ENCODE assay signal across 9 cellular contexts in genomic region chr6:43972915-43973304, GRCh38.
A peak's percentile ranks its signal among the peaks of the same experiment; 100 is the strongest.
DNase-seq lines count a peak whose midpoint lies in the region; ATAC-seq, FAIRE-seq and TF ChIP-seq lines count a peak whose summit lies in the region.
"Had no signal": no experiment of that assay in that cellular context is flagged by ENCODE, and none has a peak within 500 bp of the region (broad histone marks: within the 10 kb centered on the region; RNA-seq: fewer than 3 reads in every experiment).

No MANE protein-coding gene starts in this region.

- no peaks in the 10 kb centered on the region; a peak in 1 of 22 replicates for H4K20me1 ChIP-seq in BLaER1 treated with 17β-estradiol and CSF1 and Interleukin-3, amounts not matched to agents 10 nM and 100 nM

- TF ChIP-seq CTCF in fibroblast of villous mesenchyme (IDR thresholded peaks at IDR 0.05; ENCODE audit: insufficient read depth, low read depth, low read length) (no peak), pancreas (IDR thresholded peaks at IDR 0.05) (no peak)

- no peak overlapping the region for H3K9ac ChIP-seq in BLaER1 treated with 17β-estradiol and CSF1 and Interleukin-3, amounts not matched to agents 10 nM and 100 nM
- H3K9ac ChIP-seq in SK-N-MC (ENCODE audit: insufficient read length): peak overlapping the region; percentile 50

- intact Hi-C loops in pancreas (cut with DNase I): no loop called here
- intact Hi-C loops in activated T-helper 1 cell treated with anti-CD3 and anti-CD28 coated beads, Interleukin-12 subunit alpha, Interleukin-12 subunit beta, Interleukin-2, Interleukin-4 antibody, amounts not matched to agents 30 ng/mL and 10 ng/mL and 1 ng/mL, durations not matched to agents 14 hours and 24 hours and 36 hours (cut with micrococcal nuclease): no loop called here

- H3K27me3 Mint-ChIP-seq in activated T-helper 1 cell treated with anti-CD3 and anti-CD28 coated beads, Interleukin-12 subunit alpha, Interleukin-12 subunit beta, Interleukin-2, Interleukin-4 antibody, amounts not matched to agents 30 ng/mL and 10 ng/mL and 1 ng/mL, durations not matched to agents 14 hours and 24 hours and 36 hours (ENCODE audit: insufficient read depth): peaks cover 30% of the 10 kb centered on the region

- H3K9me3 ChIP-seq in BLaER1 treated with 17β-estradiol and CSF1 and Interleukin-3, amounts not matched to agents 10 nM and 100 nM (replicated peaks in 1 of 11): peaks cover 7 to 17% (median 13%) of the 10 kb centered on the region in 11 experiments
- H3K9me3 ChIP-seq in SK-N-MC (ENCODE audit: low read depth, low read length): no peaks in the 10 kb centered on the region
- no peaks in the 10 kb centered on the region for H3K9me3 ChIP-seq in pancreas
- H3K9me3 ChIP-seq: tibial nerve had no signal

- H3K4me3 Mint-ChIP-seq in activated T-helper 1 cell treated with anti-CD3 and anti-CD28 coated beads, Interleukin-12 subunit alpha, Interleukin-12 subunit beta, Interleukin-2, Interleukin-4 antibody, amounts not matched to agents 30 ng/mL and 10 ng/mL and 1 ng/mL, durations not matched to agents 14 hours and 24 hours and 36 hours: no peak overlapping the region

- no peaks in the 10 kb centered on the region for H3K36me3 Mint-ChIP-seq in activated T-helper 1 cell treated with anti-CD3 and anti-CD28 coated beads, Interleukin-12 subunit alpha, Interleukin-12 subunit beta, Interleukin-2, Interleukin-4 antibody, amounts not matched to agents 30 ng/mL and 10 ng/mL and 1 ng/mL, durations not matched to agents 14 hours and 24 hours and 36 hours (ENCODE audit: low read depth)

- DNase-seq in SK-N-MC (ENCODE audit: low read depth, low spot score) (peak; percentile 59), fibroblast of villous mesenchyme (ENCODE audit: low read depth) (peak; percentile 85), pancreas (peak in 5 of 6 donors; percentile 79 to 83 (median 80)), NCI-H146 treated with DMSO at 0.1 percent for 48 hours (lab: John Stamatoyannopoulos, UW; ENCODE audit: unreplicated experiment) (no peak), NCI-H2171 treated with DMSO at 0.1 percent for 48 hours (lab: John Stamatoyannopoulos, UW) (no peak)
- no peak for DNase-seq in central memory CD4-positive, alpha-beta T cell
- no peak for DNase-seq in activated T-helper 1 cell treated with anti-CD3 and anti-CD28 coated beads, Interleukin-12 subunit alpha, Interleukin-12 subunit beta, Interleukin-2, Interleukin-4 antibody, amounts not matched to agents 30 ng/mL and 10 ng/mL and 1 ng/mL, durations not matched to agents 14 hours and 24 hours and 36 hours (ENCODE audit: low spot score)

- ATAC-seq in pancreas: peak; percentile 66 to 85 (median 73)

- H3K36me3 ChIP-seq in BLaER1 treated with 17β-estradiol and CSF1 and Interleukin-3, amounts not matched to agents 10 nM and 100 nM: peaks cover 0 to 7% (median 0%) of the 10 kb centered on the region in 11 experiments; a peak in 2 of 22 replicates
- H3K36me3 ChIP-seq in SK-N-MC (ENCODE audit: insufficient read depth, low read length) (no peaks in the 10 kb centered on the region), pancreas (no peaks in the 10 kb centered on the region)
- H3K36me3 ChIP-seq: tibial nerve had no signal

- no peak overlapping the region for H3K27ac ChIP-seq in BLaER1 treated with 17β-estradiol and CSF1 and Interleukin-3, amounts not matched to agents 10 nM and 100 nM
- H3K27ac ChIP-seq in SK-N-MC: peak overlapping the region; percentile 98
- H3K27ac ChIP-seq in pancreas: peak overlapping the region; percentile 57 to 80 (median 61)
- H3K27ac ChIP-seq: tibial nerve had no signal

- H3K4me1 Mint-ChIP-seq in activated T-helper 1 cell treated with anti-CD3 and anti-CD28 coated beads, Interleukin-12 subunit alpha, Interleukin-12 subunit beta, Interleukin-2, Interleukin-4 antibody, amounts not matched to agents 30 ng/mL and 10 ng/mL and 1 ng/mL, durations not matched to agents 14 hours and 24 hours and 36 hours (ENCODE audit: low read depth): no peaks in the 10 kb centered on the region

- no peaks in the 10 kb centered on the region for H3K9me3 Mint-ChIP-seq in activated T-helper 1 cell treated with anti-CD3 and anti-CD28 coated beads, Interleukin-12 subunit alpha, Interleukin-12 subunit beta, Interleukin-2, Interleukin-4 antibody, amounts not matched to agents 30 ng/mL and 10 ng/mL and 1 ng/mL, durations not matched to agents 14 hours and 24 hours and 36 hours

- no peaks in the 10 kb centered on the region for H3K27me3 ChIP-seq in BLaER1 treated with 17β-estradiol and CSF1 and Interleukin-3, amounts not matched to agents 10 nM and 100 nM
- H3K27me3 ChIP-seq in pancreas: no peaks in the 10 kb centered on the region
- H3K27me3 ChIP-seq: tibial nerve had no signal

- peak overlapping the region in 8 of 11 experiments; percentile 2 to 82 (median 54); a peak in 12 of 22 replicates for H3K4me2 ChIP-seq in BLaER1 treated with 17β-estradiol and CSF1 and Interleukin-3, amounts not matched to agents 10 nM and 100 nM

- WGBS in pancreas, 2 donors: 2 to 7% methylated on average over 3 of the region's 3 CpGs

- peaks cover 7 to 44% (median 17%) of the 10 kb centered on the region in 10 experiments; a peak in 18 of 20 replicates for H3K4me1 ChIP-seq in BLaER1 treated with 17β-estradiol and CSF1 and Interleukin-3, amounts not matched to agents 10 nM and 100 nM
- peaks cover 32 to 39% (median 35%) of the 10 kb centered on the region in 3 donors for H3K4me1 ChIP-seq in pancreas

- FAIRE-seq in pancreas (lab: Jason Lieb, UNC): no peak

- no peak overlapping the region for H3K4me3 ChIP-seq in BLaER1 treated with 17β-estradiol and CSF1 and Interleukin-3, amounts not matched to agents 10 nM and 100 nM
- H3K4me3 ChIP-seq in SK-N-MC: peak overlapping the region; percentile 60
- H3K4me3 ChIP-seq in fibroblast of villous mesenchyme (ENCODE audit: low read depth, low read length): no peak overlapping the region
- H3K4me3 ChIP-seq in pancreas: no peak overlapping the region
- H3K4me3 ChIP-seq: tibial nerve had no signal

- no peak overlapping the region for H3K27ac Mint-ChIP-seq in activated T-helper 1 cell treated with anti-CD3 and anti-CD28 coated beads, Interleukin-12 subunit alpha, Interleukin-12 subunit beta, Interleukin-2, Interleukin-4 antibody, amounts not matched to agents 30 ng/mL and 10 ng/mL and 1 ng/mL, durations not matched to agents 14 hours and 24 hours and 36 hours

Comparison
In these comparisons a context has a peak if more than half of its experiments do, and no peak if none do; other contexts are left out.
1. H3K27ac ChIP-seq: peak in SK-N-MC (single experiment) and pancreas (4 of 4); none in BLaER1 treated with 17β-estradiol and CSF1 and Interleukin-3, amounts not matched to agents 10 nM and 100 nM (0 of 11).
2. DNase-seq: peak in SK-N-MC (single experiment), fibroblast of villous mesenchyme (single experiment) and pancreas (5 of 6); none in central memory CD4-positive, alpha-beta T cell (single experiment), activated T-helper 1 cell treated with anti-CD3 and anti-CD28 coated beads, Interleukin-12 subunit alpha, Interleukin-12 subunit beta, Interleukin-2, Interleukin-4 antibody, amounts not matched to agents 30 ng/mL and 10 ng/mL and 1 ng/mL, durations not matched to agents 14 hours and 24 hours and 36 hours (single experiment), NCI-H146 treated with DMSO at 0.1 percent for 48 hours (single experiment) and NCI-H2171 treated with DMSO at 0.1 percent for 48 hours (single experiment).